18 cellular contexts compared by ENCODE assay signal in genomic region chr10:74987339-74988054, GRCh38.
DNase-seq lines count a peak whose midpoint lies in the region; TF ChIP-seq lines count a peak whose summit lies in the region.
"Had no signal": no experiment of that assay in that cellular context is flagged by ENCODE, and none has a peak within 500 bp of the region (broad histone marks: within the 10 kb centered on the region; RNA-seq: fewer than 3 reads in every experiment).

No MANE protein-coding gene starts in this region.

- intact Hi-C loops in sigmoid colon (cut with DNase I) = no loop called here

- DNase-seq in EH (ENCODE audit: low read depth) (peak; percentile 2), fibroblast of villous mesenchyme (ENCODE audit: low read depth) (peak; percentile 48), sigmoid colon (no peak), LoVo (ENCODE audit: low spot score) (no peak), NCI-H510A treated with DMSO at 0.1 percent for 48 hours (lab: John Stamatoyannopoulos, UW) (no peak), inferior parietal cortex (ENCODE audit: extremely low spot score) (no peak)
- no peak for DNase-seq in effector CD8-positive, alpha-beta T cell (lab: John Stamatoyannopoulos, UW)
- DNase-seq: activated CD4-positive, alpha-beta T cell treated with anti-CD3 and anti-CD28 coated beads, Interleukin-2, amount 10 ng/mL, durations not matched to agents 24 days and 14 days; colonic mucosa; COR-L47; EL; NCI-H1048; NCI-H2029; right lobe of liver; stimulated activated naive CD4-positive, alpha-beta T cell; trophoblast cell had no signal

- H3K4me3 ChIP-seq in fibroblast of villous mesenchyme (ENCODE audit: low read depth, low read length) (no peak overlapping the region), sigmoid colon (no peak overlapping the region)
- H3K4me3 ChIP-seq: colonic mucosa, right lobe of liver had no signal

- peaks cover 0 to 53% (median 50%) of the 10 kb centered on the region in 4 donors for H3K4me1 ChIP-seq in sigmoid colon

- no peak for TF ChIP-seq POLR2A in sigmoid colon (IDR thresholded peaks at IDR 0.05)

- H3K36me3 ChIP-seq in sigmoid colon = peaks cover 0 to 12% (median 0%) of the 10 kb centered on the region in 4 donors
- H3K36me3 ChIP-seq: colonic mucosa had no signal

- no peaks in the 10 kb centered on the region for H3K27me3 ChIP-seq in sigmoid colon
- H3K27me3 ChIP-seq: colonic mucosa, right lobe of liver had no signal

- no peaks in the 10 kb centered on the region for H3K9me3 ChIP-seq in sigmoid colon
- H3K9me3 ChIP-seq: colonic mucosa, right lobe of liver had no signal

- no peak for TF ChIP-seq EP300 in sigmoid colon (IDR thresholded peaks at IDR 0.05)

- H3K27ac ChIP-seq in VCaP (peak overlapping the region; percentile 80), sigmoid colon (peak overlapping the region; percentile 15 to 59 (median 44))
- H3K27ac ChIP-seq: colonic mucosa, RWPE1 had no signal

- 87 to 95% methylated on average over 4 of the region's 4 CpGs for WGBS in sigmoid colon, 2 donors

- no peak for TF ChIP-seq CTCF in VCaP (conservative IDR thresholded peaks at IDR 0.05)
- no peak for TF ChIP-seq CTCF in fibroblast of villous mesenchyme (IDR thresholded peaks at IDR 0.05; ENCODE audit: insufficient read depth, low read depth, low read length)
- no peak for TF ChIP-seq CTCF in sigmoid colon (IDR thresholded peaks at IDR 0.05)

Comparison
In these comparisons a context has a peak if more than half of its experiments do, and no peak if none do; other contexts are left out.
1. DNase-seq: peak in EH (single experiment) and fibroblast of villous mesenchyme (single experiment); none in sigmoid colon (single experiment), LoVo (single experiment), NCI-H510A treated with DMSO at 0.1 percent for 48 hours (single experiment), effector CD8-positive, alpha-beta T cell (single experiment) and inferior parietal cortex (single experiment).